In the genomic region with DNA sequence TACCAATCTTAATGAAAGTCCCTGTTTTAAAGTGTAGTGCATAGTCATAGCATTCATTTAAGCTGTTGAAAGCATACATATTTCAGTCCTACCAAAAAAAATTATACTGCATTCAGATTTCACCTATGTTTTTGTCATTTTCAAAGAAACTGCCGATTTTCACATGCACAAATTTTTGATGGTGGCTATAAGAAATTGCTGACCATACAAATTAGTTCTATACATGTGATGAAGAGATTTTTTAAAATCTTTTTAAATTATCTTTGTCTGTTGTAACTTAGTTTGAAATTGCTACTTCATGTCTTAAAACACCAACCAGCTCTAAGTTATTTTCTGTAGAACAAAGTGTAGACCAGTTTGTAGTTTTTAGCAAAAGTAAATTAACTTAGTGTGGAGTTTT, we compare ENCODE assay signal across 26 cellular contexts.
"Had no signal": no experiment of that assay in that cellular context is flagged by ENCODE, and none has a peak within 500 bp of the region (broad histone marks: within the 10 kb centered on the region; RNA-seq: fewer than 3 reads in every experiment).

No MANE protein-coding gene starts in this region.

- H3K9me3 ChIP-seq: colonic mucosa, esophagus squamous epithelium, gastrocnemius medialis, heart right ventricle, left lung, lower lobe of right lung, mucosa of descending colon had no signal

- ATAC-seq: effector memory CD8-positive, alpha-beta T cell; esophagus mucosa; gastrocnemius medialis; heart right ventricle; left cardiac atrium; left lung; left ventricle myocardium superior; lower lobe of right lung; mucosa of descending colon had no signal

- DNase-seq: colonic mucosa; cortex of kidney; effector CD8-positive, alpha-beta T cell; effector memory CD8-positive, alpha-beta T cell; endodermal cell; erythroblast; esophagus squamous epithelium; foreskin fibroblast; foreskin melanocyte; gastrocnemius medialis; glutamatergic neuron; head of caudate nucleus; heart right ventricle; hippocampal formation; left cardiac atrium; left lung; left ventricle myocardium superior; lower lobe of right lung; mesenchymal stem cell; mucosa of descending colon; naive B cell had no signal

- FAIRE-seq: endometrium, islet of Langerhans, keratinocyte had no signal

- H3K27me3 ChIP-seq: colonic mucosa, esophagus squamous epithelium, gastrocnemius medialis, heart right ventricle, left lung had no signal

- H3K4me1 ChIP-seq: colonic mucosa had no signal

- H3K36me3 ChIP-seq: colonic mucosa, esophagus squamous epithelium, gastrocnemius medialis, heart right ventricle, left lung, lower lobe of right lung had no signal

- H3K4me3 ChIP-seq: colonic mucosa, esophagus squamous epithelium, gastrocnemius medialis, heart right ventricle, left lung, lower lobe of right lung, mucosa of descending colon had no signal

- H3K27ac ChIP-seq: colonic mucosa, epithelial cell of prostate, esophagus squamous epithelium, gastrocnemius medialis, heart right ventricle, left lung, lower lobe of right lung had no signal
